1 cellular context compared by ENCODE assay signal in the genomic region with DNA sequence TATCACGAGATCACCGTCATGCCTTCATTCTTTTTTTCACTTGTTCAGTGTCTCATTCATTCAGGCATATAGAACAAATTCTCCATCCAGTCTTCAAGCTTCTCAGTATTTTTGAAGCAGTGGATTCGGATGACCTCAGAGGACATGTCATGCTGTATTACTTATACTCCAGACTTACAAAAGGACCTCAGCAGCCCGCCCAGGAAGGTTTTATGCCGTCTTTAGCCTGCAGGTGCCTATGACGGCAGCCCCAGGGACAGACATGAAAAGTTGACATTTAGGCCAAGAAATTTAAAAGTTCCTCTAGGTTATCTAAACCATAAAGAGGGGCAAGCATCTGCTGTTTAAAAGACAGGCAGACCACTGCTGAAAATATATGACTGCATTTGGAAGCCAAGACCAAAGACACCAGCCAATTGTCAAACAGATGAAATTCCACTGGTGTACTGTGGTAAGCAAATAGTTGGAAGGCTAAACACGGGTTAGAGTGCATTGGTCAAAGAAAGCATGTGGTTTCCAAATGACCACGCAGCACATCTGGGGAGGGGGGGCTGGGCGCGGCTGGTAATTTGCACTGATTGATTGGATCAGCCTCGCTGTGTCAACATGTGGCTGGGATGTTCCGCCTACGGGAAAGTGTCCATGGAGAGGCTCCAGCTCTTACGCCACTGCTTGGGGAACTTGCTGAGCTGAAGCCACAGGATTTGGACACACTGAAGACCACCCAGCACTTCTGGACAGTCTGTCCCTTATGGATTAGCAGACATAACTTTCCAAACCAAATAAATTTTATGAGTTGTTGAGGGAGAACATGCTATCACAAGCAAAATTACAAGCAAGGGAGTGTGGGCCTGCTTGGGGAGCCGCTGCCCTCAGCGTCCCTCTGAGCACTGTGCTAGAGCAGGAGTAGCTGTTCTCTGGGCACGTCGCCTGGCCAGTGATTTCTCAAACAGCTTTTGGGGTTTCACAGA.
TF ChIP-seq lines count a peak whose summit lies in the region.

No MANE protein-coding gene starts in this region.

TF ChIP-seq in HepG2, 621 proteins besides CTCF, POLR2A, EP300 and RAD21 (continued from another document and continues in another):
- TF ChIP-seq, protein P1, sequence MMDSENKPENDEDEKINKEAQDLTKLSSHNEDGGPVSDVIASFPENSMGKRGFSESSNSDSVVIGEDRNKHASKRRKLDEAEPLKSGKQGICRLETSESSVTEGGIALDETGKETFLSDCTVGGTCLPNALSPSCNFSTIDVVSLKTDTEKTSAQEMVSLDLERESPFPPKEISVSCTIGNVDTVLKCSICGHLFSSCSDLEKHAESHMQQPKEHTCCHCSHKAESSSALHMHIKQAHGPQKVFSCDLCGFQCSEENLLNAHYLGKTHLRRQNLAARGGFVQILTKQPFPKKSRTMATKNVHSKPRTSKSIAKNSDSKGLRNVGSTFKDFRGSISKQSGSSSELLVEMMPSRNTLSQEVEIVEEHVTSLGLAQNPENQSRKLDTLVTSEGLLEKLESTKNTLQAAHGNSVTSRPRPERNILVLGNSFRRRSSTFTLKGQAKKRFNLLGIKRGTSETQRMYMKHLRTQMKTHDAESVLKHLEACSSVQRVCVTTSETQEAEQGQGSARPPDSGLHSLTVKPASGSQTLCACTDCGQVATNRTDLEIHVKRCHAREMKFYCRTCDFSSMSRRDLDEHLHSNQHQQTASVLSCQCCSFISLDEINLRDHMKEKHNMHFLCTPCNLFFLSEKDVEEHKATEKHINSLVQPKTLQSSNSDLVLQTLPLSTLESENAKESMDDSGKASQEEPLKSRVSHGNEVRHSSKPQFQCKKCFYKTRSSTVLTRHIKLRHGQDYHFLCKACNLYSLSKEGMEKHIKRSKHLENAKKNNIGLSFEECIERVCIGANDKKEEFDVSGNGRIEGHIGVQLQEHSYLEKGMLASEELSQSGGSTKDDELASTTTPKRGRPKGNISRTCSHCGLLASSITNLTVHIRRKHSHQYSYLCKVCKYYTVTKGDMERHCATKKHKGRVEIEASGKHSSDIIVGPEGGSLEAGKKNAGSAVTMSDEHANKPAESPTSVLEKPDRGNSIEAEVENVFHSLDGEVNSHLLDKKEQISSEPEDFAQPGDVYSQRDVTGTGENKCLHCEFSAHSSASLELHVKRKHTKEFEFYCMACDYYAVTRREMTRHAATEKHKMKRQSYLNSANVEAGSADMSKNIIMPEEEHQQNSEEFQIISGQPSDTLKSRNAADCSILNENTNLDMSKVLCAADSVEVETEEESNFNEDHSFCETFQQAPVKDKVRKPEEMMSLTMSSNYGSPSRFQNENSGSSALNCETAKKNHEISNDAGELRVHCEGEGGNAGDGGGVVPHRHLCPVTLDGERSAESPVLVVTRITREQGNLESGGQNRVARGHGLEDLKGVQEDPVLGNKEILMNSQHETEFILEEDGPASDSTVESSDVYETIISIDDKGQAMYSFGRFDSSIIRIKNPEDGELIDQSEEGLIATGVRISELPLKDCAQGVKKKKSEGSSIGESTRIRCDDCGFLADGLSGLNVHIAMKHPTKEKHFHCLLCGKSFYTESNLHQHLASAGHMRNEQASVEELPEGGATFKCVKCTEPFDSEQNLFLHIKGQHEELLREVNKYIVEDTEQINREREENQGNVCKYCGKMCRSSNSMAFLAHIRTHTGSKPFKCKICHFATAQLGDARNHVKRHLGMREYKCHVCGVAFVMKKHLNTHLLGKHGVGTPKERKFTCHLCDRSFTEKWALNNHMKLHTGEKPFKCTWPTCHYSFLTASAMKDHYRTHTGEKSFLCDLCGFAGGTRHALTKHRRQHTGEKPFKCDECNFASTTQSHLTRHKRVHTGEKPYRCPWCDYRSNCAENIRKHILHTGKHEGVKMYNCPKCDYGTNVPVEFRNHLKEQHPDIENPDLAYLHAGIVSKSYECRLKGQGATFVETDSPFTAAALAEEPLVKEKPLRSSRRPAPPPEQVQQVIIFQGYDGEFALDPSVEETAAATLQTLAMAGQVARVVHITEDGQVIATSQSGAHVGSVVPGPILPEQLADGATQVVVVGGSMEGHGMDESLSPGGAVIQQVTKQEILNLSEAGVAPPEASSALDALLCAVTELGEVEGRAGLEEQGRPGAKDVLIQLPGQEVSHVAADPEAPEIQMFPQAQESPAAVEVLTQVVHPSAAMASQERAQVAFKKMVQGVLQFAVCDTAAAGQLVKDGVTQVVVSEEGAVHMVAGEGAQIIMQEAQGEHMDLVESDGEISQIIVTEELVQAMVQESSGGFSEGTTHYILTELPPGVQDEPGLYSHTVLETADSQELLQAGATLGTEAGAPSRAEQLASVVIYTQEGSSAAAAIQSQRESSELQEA (CRISPR knock-in tag; IDR thresholded peaks at IDR 0.05; ENCODE audit: not compliant biosample characterization) = no peak
- TF ChIP-seq ZNF235 (CRISPR knock-in tag; IDR thresholded peaks at IDR 0.05; ENCODE audit: borderline replicate concordance) (no peak), ZNF331 (CRISPR knock-in tag; IDR thresholded peaks at IDR 0.05) (no peak), ZNF225 (CRISPR knock-in tag; IDR thresholded peaks at IDR 0.05) (no peak), ZNF562 (CRISPR knock-in tag; IDR thresholded peaks at IDR 0.05; ENCODE audit: borderline replicate concordance) (no peak), SIN3B (IDR thresholded peaks at IDR 0.05; ENCODE audit: low read length) (no peak), PHF21A (CRISPR knock-in tag; IDR thresholded peaks at IDR 0.05) (peak; percentile 52; the same call in 1 of the 2 replicates), FOSL2 (CRISPR knock-in tag; IDR thresholded peaks at IDR 0.05) (peak; percentile 31; the same call in 1 of the 2 replicates), FOXA1 (IDR thresholded peaks at IDR 0.05) (no peak), FOXA1 (CRISPR knock-in tag; IDR thresholded peaks at IDR 0.05) (peak; percentile 79), HOXA9 (CRISPR knock-in tag; IDR thresholded peaks at IDR 0.05; ENCODE audit: borderline replicate concordance) (no peak), XRCC5 (optimal IDR thresholded peaks at IDR 0.05; ENCODE audit: low read length) (no peak), ZNF333 (CRISPR knock-in tag; IDR thresholded peaks at IDR 0.05; ENCODE audit: borderline replicate concordance) (no peak)
- TF ChIP-seq, protein P2, sequence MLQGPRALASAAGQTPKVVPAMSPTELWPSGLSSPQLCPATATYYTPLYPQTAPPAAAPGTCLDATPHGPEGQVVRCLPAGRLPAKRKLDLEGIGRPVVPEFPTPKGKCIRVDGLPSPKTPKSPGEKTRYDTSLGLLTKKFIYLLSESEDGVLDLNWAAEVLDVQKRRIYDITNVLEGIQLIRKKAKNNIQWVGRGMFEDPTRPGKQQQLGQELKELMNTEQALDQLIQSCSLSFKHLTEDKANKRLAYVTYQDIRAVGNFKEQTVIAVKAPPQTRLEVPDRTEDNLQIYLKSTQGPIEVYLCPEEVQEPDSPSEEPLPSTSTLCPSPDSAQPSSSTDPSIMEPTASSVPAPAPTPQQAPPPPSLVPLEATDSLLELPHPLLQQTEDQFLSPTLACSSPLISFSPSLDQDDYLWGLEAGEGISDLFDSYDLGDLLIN (CRISPR knock-in tag; IDR thresholded peaks at IDR 0.05; ENCODE audit: borderline replicate concordance) = no peak
- TF ChIP-seq, protein P3, sequence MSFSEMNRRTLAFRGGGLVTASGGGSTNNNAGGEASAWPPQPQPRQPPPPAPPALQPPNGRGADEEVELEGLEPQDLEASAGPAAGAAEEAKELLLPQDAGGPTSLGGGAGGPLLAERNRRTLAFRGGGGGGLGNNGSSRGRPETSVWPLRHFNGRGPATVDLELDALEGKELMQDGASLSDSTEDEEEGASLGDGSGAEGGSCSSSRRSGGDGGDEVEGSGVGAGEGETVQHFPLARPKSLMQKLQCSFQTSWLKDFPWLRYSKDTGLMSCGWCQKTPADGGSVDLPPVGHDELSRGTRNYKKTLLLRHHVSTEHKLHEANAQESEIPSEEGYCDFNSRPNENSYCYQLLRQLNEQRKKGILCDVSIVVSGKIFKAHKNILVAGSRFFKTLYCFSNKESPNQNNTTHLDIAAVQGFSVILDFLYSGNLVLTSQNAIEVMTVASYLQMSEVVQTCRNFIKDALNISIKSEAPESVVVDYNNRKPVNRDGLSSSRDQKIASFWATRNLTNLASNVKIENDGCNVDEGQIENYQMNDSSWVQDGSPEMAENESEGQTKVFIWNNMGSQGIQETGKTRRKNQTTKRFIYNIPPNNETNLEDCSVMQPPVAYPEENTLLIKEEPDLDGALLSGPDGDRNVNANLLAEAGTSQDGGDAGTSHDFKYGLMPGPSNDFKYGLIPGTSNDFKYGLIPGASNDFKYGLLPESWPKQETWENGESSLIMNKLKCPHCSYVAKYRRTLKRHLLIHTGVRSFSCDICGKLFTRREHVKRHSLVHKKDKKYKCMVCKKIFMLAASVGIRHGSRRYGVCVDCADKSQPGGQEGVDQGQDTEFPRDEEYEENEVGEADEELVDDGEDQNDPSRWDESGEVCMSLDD (CRISPR knock-in tag; IDR thresholded peaks at IDR 0.05; ENCODE audit: borderline replicate concordance) = no peak
- TF ChIP-seq, protein P4, sequence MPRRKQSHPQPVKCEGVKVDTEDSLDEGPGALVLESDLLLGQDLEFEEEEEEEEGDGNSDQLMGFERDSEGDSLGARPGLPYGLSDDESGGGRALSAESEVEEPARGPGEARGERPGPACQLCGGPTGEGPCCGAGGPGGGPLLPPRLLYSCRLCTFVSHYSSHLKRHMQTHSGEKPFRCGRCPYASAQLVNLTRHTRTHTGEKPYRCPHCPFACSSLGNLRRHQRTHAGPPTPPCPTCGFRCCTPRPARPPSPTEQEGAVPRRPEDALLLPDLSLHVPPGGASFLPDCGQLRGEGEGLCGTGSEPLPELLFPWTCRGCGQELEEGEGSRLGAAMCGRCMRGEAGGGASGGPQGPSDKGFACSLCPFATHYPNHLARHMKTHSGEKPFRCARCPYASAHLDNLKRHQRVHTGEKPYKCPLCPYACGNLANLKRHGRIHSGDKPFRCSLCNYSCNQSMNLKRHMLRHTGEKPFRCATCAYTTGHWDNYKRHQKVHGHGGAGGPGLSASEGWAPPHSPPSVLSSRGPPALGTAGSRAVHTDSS (CRISPR knock-in tag; conservative IDR thresholded peaks at IDR 0.05) = no peak
- TF ChIP-seq, protein P5, sequence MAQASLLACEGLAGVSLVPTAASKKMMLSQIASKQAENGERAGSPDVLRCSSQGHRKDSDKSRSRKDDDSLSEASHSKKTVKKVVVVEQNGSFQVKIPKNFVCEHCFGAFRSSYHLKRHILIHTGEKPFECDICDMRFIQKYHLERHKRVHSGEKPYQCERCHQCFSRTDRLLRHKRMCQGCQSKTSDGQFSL (CRISPR knock-in tag; IDR thresholded peaks at IDR 0.05) = peak; percentile 44; the same call in 1 of the 2 replicates
- TF ChIP-seq, protein P6, sequence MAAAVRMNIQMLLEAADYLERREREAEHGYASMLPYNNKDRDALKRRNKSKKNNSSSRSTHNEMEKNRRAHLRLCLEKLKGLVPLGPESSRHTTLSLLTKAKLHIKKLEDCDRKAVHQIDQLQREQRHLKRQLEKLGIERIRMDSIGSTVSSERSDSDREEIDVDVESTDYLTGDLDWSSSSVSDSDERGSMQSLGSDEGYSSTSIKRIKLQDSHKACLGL (CRISPR knock-in tag; IDR thresholded peaks at IDR 0.05) = no peak
- TF ChIP-seq, protein P7, sequence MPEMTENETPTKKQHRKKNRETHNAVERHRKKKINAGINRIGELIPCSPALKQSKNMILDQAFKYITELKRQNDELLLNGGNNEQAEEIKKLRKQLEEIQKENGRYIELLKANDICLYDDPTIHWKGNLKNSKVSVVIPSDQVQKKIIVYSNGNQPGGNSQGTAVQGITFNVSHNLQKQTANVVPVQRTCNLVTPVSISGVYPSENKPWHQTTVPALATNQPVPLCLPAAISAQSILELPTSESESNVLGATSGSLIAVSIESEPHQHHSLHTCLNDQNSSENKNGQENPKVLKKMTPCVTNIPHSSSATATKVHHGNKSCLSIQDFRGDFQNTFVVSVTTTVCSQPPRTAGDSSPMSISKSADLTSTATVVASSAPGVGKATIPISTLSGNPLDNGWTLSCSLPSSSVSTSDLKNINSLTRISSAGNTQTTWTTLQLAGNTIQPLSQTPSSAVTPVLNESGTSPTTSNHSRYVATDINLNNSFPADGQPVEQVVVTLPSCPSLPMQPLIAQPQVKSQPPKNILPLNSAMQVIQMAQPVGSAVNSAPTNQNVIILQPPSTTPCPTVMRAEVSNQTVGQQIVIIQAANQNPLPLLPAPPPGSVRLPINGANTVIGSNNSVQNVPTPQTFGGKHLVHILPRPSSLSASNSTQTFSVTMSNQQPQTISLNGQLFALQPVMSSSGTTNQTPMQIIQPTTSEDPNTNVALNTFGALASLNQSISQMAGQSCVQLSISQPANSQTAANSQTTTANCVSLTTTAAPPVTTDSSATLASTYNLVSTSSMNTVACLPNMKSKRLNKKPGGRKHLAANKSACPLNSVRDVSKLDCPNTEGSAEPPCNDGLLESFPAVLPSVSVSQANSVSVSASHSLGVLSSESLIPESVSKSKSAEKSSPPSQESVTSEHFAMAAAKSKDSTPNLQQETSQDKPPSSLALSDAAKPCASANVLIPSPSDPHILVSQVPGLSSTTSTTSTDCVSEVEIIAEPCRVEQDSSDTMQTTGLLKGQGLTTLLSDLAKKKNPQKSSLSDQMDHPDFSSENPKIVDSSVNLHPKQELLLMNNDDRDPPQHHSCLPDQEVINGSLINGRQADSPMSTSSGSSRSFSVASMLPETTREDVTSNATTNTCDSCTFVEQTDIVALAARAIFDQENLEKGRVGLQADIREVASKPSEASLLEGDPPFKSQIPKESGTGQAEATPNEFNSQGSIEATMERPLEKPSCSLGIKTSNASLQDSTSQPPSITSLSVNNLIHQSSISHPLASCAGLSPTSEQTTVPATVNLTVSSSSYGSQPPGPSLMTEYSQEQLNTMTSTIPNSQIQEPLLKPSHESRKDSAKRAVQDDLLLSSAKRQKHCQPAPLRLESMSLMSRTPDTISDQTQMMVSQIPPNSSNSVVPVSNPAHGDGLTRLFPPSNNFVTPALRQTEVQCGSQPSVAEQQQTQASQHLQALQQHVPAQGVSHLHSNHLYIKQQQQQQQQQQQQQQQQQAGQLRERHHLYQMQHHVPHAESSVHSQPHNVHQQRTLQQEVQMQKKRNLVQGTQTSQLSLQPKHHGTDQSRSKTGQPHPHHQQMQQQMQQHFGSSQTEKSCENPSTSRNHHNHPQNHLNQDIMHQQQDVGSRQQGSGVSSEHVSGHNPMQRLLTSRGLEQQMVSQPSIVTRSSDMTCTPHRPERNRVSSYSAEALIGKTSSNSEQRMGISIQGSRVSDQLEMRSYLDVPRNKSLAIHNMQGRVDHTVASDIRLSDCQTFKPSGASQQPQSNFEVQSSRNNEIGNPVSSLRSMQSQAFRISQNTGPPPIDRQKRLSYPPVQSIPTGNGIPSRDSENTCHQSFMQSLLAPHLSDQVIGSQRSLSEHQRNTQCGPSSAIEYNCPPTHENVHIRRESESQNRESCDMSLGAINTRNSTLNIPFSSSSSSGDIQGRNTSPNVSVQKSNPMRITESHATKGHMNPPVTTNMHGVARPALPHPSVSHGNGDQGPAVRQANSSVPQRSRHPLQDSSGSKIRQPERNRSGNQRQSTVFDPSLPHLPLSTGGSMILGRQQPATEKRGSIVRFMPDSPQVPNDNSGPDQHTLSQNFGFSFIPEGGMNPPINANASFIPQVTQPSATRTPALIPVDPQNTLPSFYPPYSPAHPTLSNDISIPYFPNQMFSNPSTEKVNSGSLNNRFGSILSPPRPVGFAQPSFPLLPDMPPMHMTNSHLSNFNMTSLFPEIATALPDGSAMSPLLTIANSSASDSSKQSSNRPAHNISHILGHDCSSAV (CRISPR knock-in tag; IDR thresholded peaks at IDR 0.05; ENCODE audit: borderline replicate concordance) = no peak
